8 cellular contexts compared by ENCODE assay signal in genomic region chr22:18001894-18002315, GRCh38. TPM values are rescaled to one million over a fixed set of nuclear protein-coding genes. Genes with fewer than 3 reads are reported as not detected.
DNase-seq lines count a peak whose midpoint lies in the region; ATAC-seq, FAIRE-seq and TF ChIP-seq lines count a peak whose summit lies in the region.
"Not testable (repeated sequence)": the region's sequence is repeated elsewhere in the genome, so short reads cannot be mapped to it uniquely, and the experiment has no call there.

No MANE protein-coding gene starts in this region.

- peaks cover 30 to 77% (median 64%) of the 10 kb centered on the region in 10 experiments for H3K4me1 ChIP-seq in BLaER1 treated with 17β-estradiol and CSF1 and Interleukin-3, amounts not matched to agents 10 nM and 100 nM
- H3K4me1 ChIP-seq in ascending aorta (peaks cover 0 to 11% of the 10 kb centered on the region in 2 donors), left lung (peaks cover 0 to 20% of the 10 kb centered on the region in 2 donors), subcutaneous abdominal adipose tissue (ENCODE audit: control insufficient read depth in 5 of 5, insufficient read depth in 5 of 5, low read length in 5 of 5) (peaks cover 0 to 16% (median 14%) of the 10 kb centered on the region in 5 donors)
- not testable (repeated sequence) for H3K4me1 ChIP-seq in endothelial cell of umbilical vein (ENCODE audit: control insufficient read depth, extremely low read depth, insufficient read depth, low read length); neuronal stem cell (ENCODE audit: control insufficient read depth in 2 of 2, insufficient read depth in 1 of 2, low read depth in 1 of 2, low read length in 2 of 2)

- H2AK5ac ChIP-seq in neuronal stem cell (ENCODE audit: low read depth, low read length), result not testable (repeated sequence)

- H3K18ac ChIP-seq in neuronal stem cell (ENCODE audit: low read length), result not testable (repeated sequence)

- H4K20me1 ChIP-seq in BLaER1 treated with 17β-estradiol and CSF1 and Interleukin-3, amounts not matched to agents 10 nM and 100 nM, result peaks cover 0 to 44% (median 38%) of the 10 kb centered on the region in 11 experiments; a peak in 18 of 22 replicates
- not testable (repeated sequence) for H4K20me1 ChIP-seq in endothelial cell of umbilical vein (replicated peaks; ENCODE audit: control insufficient read depth, extremely low read depth, insufficient read depth, low read length)

- not testable (repeated sequence) for H3K9me1 ChIP-seq in endothelial cell of umbilical vein (replicated peaks; ENCODE audit: control insufficient read depth, extremely low read depth, insufficient read depth, low read length)

- POLR2A ChIA-PET in endothelial cell of umbilical vein (lab: Charles Lee), result not testable (repeated sequence)

- peak overlapping the region; percentile 75 to 99 (median 97) for H3K4me2 ChIP-seq in BLaER1 treated with 17β-estradiol and CSF1 and Interleukin-3, amounts not matched to agents 10 nM and 100 nM
- peak overlapping the region; percentile 47 for H3K4me2 ChIP-seq in endothelial cell of umbilical vein (ENCODE audit: insufficient read depth, low read length)
- not testable (repeated sequence) for H3K4me2 ChIP-seq in neuronal stem cell (ENCODE audit: insufficient read depth, low read length, poor library complexity, severe bottlenecking)

- peak overlapping the region in 9 of 11 experiments; percentile 83 to 95 (median 88); a peak in 14 of 22 replicates for H3K27ac ChIP-seq in BLaER1 treated with 17β-estradiol and CSF1 and Interleukin-3, amounts not matched to agents 10 nM and 100 nM
- H3K27ac ChIP-seq in WERI-Rb-1 (peak overlapping the region; percentile 87; the same call in 1 of the 2 replicates), ascending aorta (peak overlapping the region; percentile 88 to 92), endothelial cell of umbilical vein (ENCODE audit: insufficient read depth, low read depth, low read length) (peak overlapping the region; percentile 64), left lung (peak overlapping the region; percentile 90 to 93), subcutaneous abdominal adipose tissue (ENCODE audit: low read depth, low read length) (peak overlapping the region; percentile 90)
- H3K27ac ChIP-seq in neuronal stem cell (replicated peaks; ENCODE audit: low read length), result not testable (repeated sequence)

- H3K4me3 ChIP-seq in BLaER1 treated with 17β-estradiol and CSF1 and Interleukin-3, amounts not matched to agents 10 nM and 100 nM, result peak overlapping the region; percentile 79 to 97 (median 93)
- peak overlapping the region; percentile 81 for H3K4me3 ChIP-seq in Jurkat, Clone E6-1 (ENCODE audit: low read length)
- not testable (repeated sequence) for H3K4me3 ChIP-seq in WERI-Rb-1 (ENCODE audit: low read depth, low read length); endothelial cell of umbilical vein (replicated peaks in 1 of 3; ENCODE audit: insufficient read depth in 1 of 3, low read depth in 1 of 3, low read length in 3 of 3)
- peak overlapping the region; percentile 70 to 98 for H3K4me3 ChIP-seq in ascending aorta
- peak overlapping the region; percentile 62 to 68 for H3K4me3 ChIP-seq in left lung
- H3K4me3 ChIP-seq in neuronal stem cell (ENCODE audit: low read length in 2 of 2), result peak overlapping the region in 1 of 2 donors; percentile 66
- peak overlapping the region; percentile 79 to 90 (median 80) for H3K4me3 ChIP-seq in subcutaneous abdominal adipose tissue (ENCODE audit: low read depth in 1 of 5, low read length in 5 of 5)

- dilution Hi-C loops in endothelial cell of umbilical vein (cut with MboI; ENCODE audit: extremely low pct_ligation_motif_present, low sequenced_read_pairs), result not testable (repeated sequence)

- not testable (repeated sequence) for H4K91ac ChIP-seq in neuronal stem cell (ENCODE audit: low read depth, low read length, poor library complexity)

- H3K36me3 ChIP-seq in BLaER1 treated with 17β-estradiol and CSF1 and Interleukin-3, amounts not matched to agents 10 nM and 100 nM; WERI-Rb-1; ascending aorta; endothelial cell of umbilical vein (ENCODE audit: control insufficient read depth in 2 of 2, extremely low read depth in 1 of 2, insufficient read depth in 2 of 2, low read length in 2 of 2); left lung; neuronal stem cell (replicated peaks in 1 of 2; ENCODE audit: control insufficient read depth in 2 of 2, insufficient read depth in 2 of 2, low read length in 2 of 2); subcutaneous abdominal adipose tissue (ENCODE audit: control insufficient read depth in 5 of 5, insufficient read depth in 5 of 5, low read length in 5 of 5): not testable (repeated sequence)

- H3K9me3 ChIP-seq in BLaER1 treated with 17β-estradiol and CSF1 and Interleukin-3, amounts not matched to agents 10 nM and 100 nM (replicated peaks in 1 of 11); WERI-Rb-1 (ENCODE audit: severe bottlenecking); ascending aorta; endothelial cell of umbilical vein (replicated peaks; ENCODE audit: control insufficient read depth, insufficient read depth, low read length); left lung; neuronal stem cell (replicated peaks in 1 of 2; ENCODE audit: control insufficient read depth in 2 of 2, insufficient read depth in 1 of 2, low read depth in 1 of 2, low read length in 2 of 2); subcutaneous abdominal adipose tissue (ENCODE audit: control insufficient read depth in 5 of 5, low read length in 5 of 5): not testable (repeated sequence)

- TF ChIP-seq POLR2A in endothelial cell of umbilical vein (IDR thresholded peaks at IDR 0.05; ENCODE audit: low read depth, low read length), result not testable (repeated sequence)

- not testable (repeated sequence) for H3K14ac ChIP-seq in neuronal stem cell (ENCODE audit: low read length)

- not testable (repeated sequence) for DNase-seq in Jurkat, Clone E6-1 (ENCODE audit: low read depth, low spot score); WERI-Rb-1; ascending aorta (ENCODE audit: low spot score in 2 of 2); endothelial cell of umbilical vein (ENCODE audit: low read depth, low spot score); left lung; neuronal stem cell (ENCODE audit: low spot score)

- FAIRE-seq in endothelial cell of umbilical vein (lab: Jason Lieb, UNC), result not testable (repeated sequence)

- not testable (repeated sequence) for H2BK12ac ChIP-seq in neuronal stem cell (ENCODE audit: low read length)

- not testable (repeated sequence) for H3K79me1 ChIP-seq in neuronal stem cell (ENCODE audit: low read depth, low read length)

- CTCF ChIA-PET in endothelial cell of umbilical vein (lab: Charles Lee), result interaction anchor here (0.7 to 2.6 kb wide), 3 partner anchors 22 to 74 kb away, joined by 3 to 12 read pairs (median 9); no protein-coding TSS in a partner anchor

- H2BK15ac ChIP-seq in neuronal stem cell (ENCODE audit: low read length), result not testable (repeated sequence)

- BruUV-seq in endothelial cell of umbilical vein (replicated peaks; lab: Mats Ljungman, UMichigan), result not testable (repeated sequence)

- H3K27me3 ChIP-seq in BLaER1 treated with 17β-estradiol and CSF1 and Interleukin-3, amounts not matched to agents 10 nM and 100 nM, result peaks cover 5 to 17% (median 11%) of the 10 kb centered on the region in 11 experiments; a peak in 15 of 22 replicates
- not testable (repeated sequence) for H3K27me3 ChIP-seq in WERI-Rb-1 (ENCODE audit: insufficient read depth, low read depth, severe bottlenecking); ascending aorta; endothelial cell of umbilical vein (ENCODE audit: control insufficient read depth in 2 of 2, insufficient read depth in 2 of 2, low read length in 2 of 2); neuronal stem cell (ENCODE audit: control insufficient read depth in 3 of 3, insufficient read depth in 3 of 3, low read depth in 1 of 3, low read length in 3 of 3); subcutaneous abdominal adipose tissue (ENCODE audit: control insufficient read depth in 5 of 5, insufficient read depth in 4 of 5, low read length in 5 of 5)
- H3K27me3 ChIP-seq in left lung, result peaks cover 0 to 32% of the 10 kb centered on the region in 2 donors

- no CpG with 5 or more reads among the region's 15 CpGs for WGBS in neuronal stem cell (ENCODE audit: extremely low coverage in 2 of 2, insufficient read length in 2 of 2, insufficient replicate concordance in 1 of 2), 2 donors

- H3K79me2 ChIP-seq in endothelial cell of umbilical vein (ENCODE audit: control insufficient read depth, insufficient read depth, low read length), result peaks cover 39% of the 10 kb centered on the region

- TF ChIP-seq CTCF in WERI-Rb-1 (IDR thresholded peaks at IDR 0.05; ENCODE audit: low read depth, low read length); ascending aorta (IDR thresholded peaks at IDR 0.05); endothelial cell of umbilical vein (IDR thresholded peaks at IDR 0.05; ENCODE audit: extremely low read depth in 1 of 2, insufficient read depth in 1 of 2, low read depth in 1 of 2, low read length in 2 of 2); left lung (IDR thresholded peaks at IDR 0.05): not testable (repeated sequence)

- not testable (repeated sequence) for H4K8ac ChIP-seq in neuronal stem cell (ENCODE audit: low read depth, low read length)

- H3K23ac ChIP-seq in neuronal stem cell (ENCODE audit: low read depth, low read length, poor library complexity), result not testable (repeated sequence)

- H2AFZ ChIP-seq in endothelial cell of umbilical vein (ENCODE audit: low read depth, low read length) (peak overlapping the region; percentile 39), neuronal stem cell (ENCODE audit: low read length) (peak overlapping the region; percentile 90)

- peak overlapping the region; percentile 84 to 96 (median 90); a peak in 18 of 22 replicates for H3K9ac ChIP-seq in BLaER1 treated with 17β-estradiol and CSF1 and Interleukin-3, amounts not matched to agents 10 nM and 100 nM
- H3K9ac ChIP-seq in endothelial cell of umbilical vein (replicated peaks; ENCODE audit: extremely low read depth, insufficient read depth, low read length); neuronal stem cell (ENCODE audit: low read depth, low read length, poor library complexity): not testable (repeated sequence)
- H3K9ac ChIP-seq in subcutaneous abdominal adipose tissue (ENCODE audit: low read length in 5 of 5), result peak overlapping the region in 1 of 5 donors; percentile 89

- H2BK120ac ChIP-seq in neuronal stem cell (ENCODE audit: low read depth, low read length), result not testable (repeated sequence)

- H2BK5ac ChIP-seq in neuronal stem cell (ENCODE audit: low read length), result not testable (repeated sequence)

- not testable (repeated sequence) for H3K4ac ChIP-seq in neuronal stem cell (ENCODE audit: low read length)

- not testable (repeated sequence) for ATAC-seq in left lung

- intact Hi-C loops in ascending aorta (cut with DNase I) (loop anchor here (1.0 to 2.0 kb wide), 5 partner anchors 22 to 171 kb away; partner anchors contain the start of gene MICAL3), endothelial cell of umbilical vein (cut with micrococcal nuclease) (loop anchor here (1.0 kb wide), 2 partner anchors 74 to 91 kb away; no protein-coding TSS in a partner anchor)
- intact Hi-C loops in left lung (cut with DNase I), result not testable (repeated sequence)

RNA-seq across cellular contexts. Expression of gene MICAL3, which starts 22.5 kb away (rescaled TPM):
- polyA plus RNA-seq in Jurkat, Clone E6-1 (2012; ENCODE audit: insufficient read depth, insufficient read length), result 18.3 TPM
- total RNA-seq in ascending aorta, result 36.9 TPM
- 63.4 and 63.7 TPM in 2 replicates for total RNA-seq in endothelial cell of umbilical vein
- polyA plus RNA-seq in endothelial cell of umbilical vein, result 11.7 and 14.5 TPM in 2 replicates
- polyA plus RNA-seq in endothelial cell of umbilical vein (2011; cell fraction: cytosol; rRNA removed), result 12.0 and 13.6 TPM in 2 replicates
- polyA plus RNA-seq in endothelial cell of umbilical vein (2011; cell fraction: nucleus; rRNA removed), result 129 and 133 TPM in 2 replicates
- 29.6 and 31.0 TPM in 2 replicates for polyA plus RNA-seq in endothelial cell of umbilical vein (2012)
- polyA minus RNA-seq in endothelial cell of umbilical vein, result 35.7 and 65.4 TPM in 2 replicates
- 10.4 TPM for polyA minus RNA-seq in endothelial cell of umbilical vein (2011; cell fraction: cytosol; rRNA and poly(A)+ RNA removed)
- polyA minus RNA-seq in endothelial cell of umbilical vein (2011; cell fraction: nucleus; rRNA and poly(A)+ RNA removed), result 69.6 and 76.0 TPM in 2 replicates
- total RNA-seq in left lung, result 10 to 100 TPM; 24.9 to 29.8 TPM
- 9.6 TPM for polyA plus RNA-seq in neuronal stem cell (2013, experiment 1 of 2)
- 9.0 TPM for polyA plus RNA-seq in neuronal stem cell (2013, experiment 2 of 2)
